Comparison of ENCODE assay signal across 8 cellular contexts in the genomic region with DNA sequence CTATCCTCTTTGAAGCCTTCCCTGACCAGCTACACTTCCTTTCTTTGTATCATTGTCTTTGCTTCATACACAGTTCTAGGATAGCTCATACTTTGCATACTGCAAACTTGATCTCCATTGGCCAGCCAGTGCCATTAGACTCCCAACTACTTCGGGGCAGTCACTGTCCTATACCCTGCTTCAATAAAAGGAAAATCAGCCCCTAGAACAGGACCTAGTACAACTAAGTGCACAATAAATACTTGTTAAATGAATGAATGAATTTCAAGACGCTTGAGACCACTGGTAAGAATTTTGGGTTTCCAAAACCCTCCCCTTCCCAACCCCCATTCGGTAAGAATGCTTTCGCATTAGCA. TPM values are rescaled to one million over a fixed set of nuclear protein-coding genes. Genes with fewer than 3 reads are reported as not detected.
DNase-seq lines count a peak whose midpoint lies in the region; ATAC-seq and TF ChIP-seq lines count a peak whose summit lies in the region.

No MANE protein-coding gene starts in this region.

- no peaks in the 10 kb centered on the region for H4K20me1 ChIP-seq in PC-9 (ENCODE audit: insufficient read depth)

- H3K27me3 ChIP-seq in PC-9 (ENCODE audit: insufficient read depth, low read depth) = peaks cover 16% of the 10 kb centered on the region
- H3K27me3 ChIP-seq in esophagus (ENCODE audit: control insufficient read depth in 1 of 2, insufficient read depth in 2 of 2, low read length in 2 of 2) = peaks cover 0 to 2% of the 10 kb centered on the region in 2 donors
- peaks cover 0 to 7% (median 2%) of the 10 kb centered on the region in 3 donors for H3K27me3 ChIP-seq in psoas muscle (ENCODE audit: insufficient read depth in 3 of 3, low read length in 2 of 3)

- H3K79me2 ChIP-seq in PC-9 (ENCODE audit: low read depth) = peaks cover 23% of the 10 kb centered on the region

- peak overlapping the region; percentile 95 for H3K4me2 ChIP-seq in PC-9

- H3K9me2 ChIP-seq in PC-9 (ENCODE audit: insufficient read depth) = no peaks in the 10 kb centered on the region

- POLR2A ChIA-PET in PC-9 (lab: Charles Lee; ENCODE audit: unreplicated experiment) = no interaction called here

- no peaks in the 10 kb centered on the region for H3F3A ChIP-seq in PC-9 (ENCODE audit: insufficient read depth, low read depth)

- WGBS in esophagus, 2 donors = 8 to 9% methylated on average over 4 of the region's 4 CpGs
- 7 to 11% (median 11%) methylated on average over 4 of the region's 4 CpGs for WGBS in psoas muscle, 3 donors

- peak overlapping the region; percentile 99 for H2AFZ ChIP-seq in PC-9

- H3K27ac ChIP-seq in PC-9 (no peak overlapping the region), esophagus (ENCODE audit: low read depth in 2 of 2, low read length in 1 of 2) (peak overlapping the region; percentile 76 to 81), psoas muscle (peak overlapping the region; percentile 41)

- BruUV-seq in PC-9 (replicated peaks; lab: Mats Ljungman, UMichigan) = TSS peak; percentile 25

- DNase-seq in PC-9 (no peak), psoas muscle (no peak), NCI-H1417 treated with DMSO at 0.1 percent for 48 hours (lab: John Stamatoyannopoulos, UW) (no peak), DMS 273 (lab: John Stamatoyannopoulos, UW; ENCODE audit: unreplicated experiment) (no peak)
- DNase-seq in activated CD4-positive, alpha-beta T cell treated with anti-CD3 and anti-CD28 coated beads, Interleukin-2, amount 50 U/mL, for 48 hours = no peak

- H3K36me3 ChIP-seq in PC-9 (ENCODE audit: low read depth) = peaks cover 13% of the 10 kb centered on the region
- no peaks in the 10 kb centered on the region for H3K36me3 ChIP-seq in esophagus (ENCODE audit: control insufficient read depth in 2 of 2, insufficient read depth in 2 of 2, low read length in 1 of 2)
- H3K36me3 ChIP-seq in psoas muscle (ENCODE audit: insufficient read depth in 1 of 2, low read depth in 1 of 2) = peaks cover 0 to 18% of the 10 kb centered on the region in 2 donors

- TF ChIP-seq CTCF in PC-9 (conservative IDR thresholded peaks at IDR 0.05) (no peak), psoas muscle (IDR thresholded peaks at IDR 0.05) (no peak)

- H3K4me3 ChIP-seq in PC-9 (peak overlapping the region; percentile 97), esophagus (ENCODE audit: low read depth in 1 of 2, low read length in 2 of 2) (peak overlapping the region; percentile 85 to 93), psoas muscle (peak overlapping the region; percentile 70)

- H3K4me1 ChIP-seq in PC-9 (replicated peaks; ENCODE audit: insufficient read depth) = peaks cover 15% of the 10 kb centered on the region
- H3K4me1 ChIP-seq in esophagus (ENCODE audit: control insufficient read depth in 2 of 2, insufficient read depth in 2 of 2, low read length in 1 of 2) = no peaks in the 10 kb centered on the region
- H3K4me1 ChIP-seq in psoas muscle = no peaks in the 10 kb centered on the region

- CTCF ChIA-PET in PC-9 (lab: Charles Lee) = no interaction called here

- intact Hi-C loops in PC-9 (cut with micrococcal nuclease; ENCODE audit: unreplicated experiment) = loop anchor here (2.0 to 10.0 kb wide), 2 partner anchors 44 to 134 kb away; partner anchors contain the start of gene DCTN2
- intact Hi-C loops in psoas muscle (cut with DNase I) = no loop called here

- ATAC-seq in GM18517 (IDR thresholded peaks at IDR 0.05; ENCODE audit: unreplicated experiment) = peak; percentile 3
- ATAC-seq in psoas muscle = no peak
- ATAC-seq in HG02678 (IDR thresholded peaks at IDR 0.05; ENCODE audit: unreplicated experiment) = no peak

- no peaks in the 10 kb centered on the region for H3K9me3 ChIP-seq in PC-9 (ENCODE audit: insufficient read depth, low read depth)
- no peaks in the 10 kb centered on the region for H3K9me3 ChIP-seq in esophagus (ENCODE audit: control insufficient read depth in 2 of 2, insufficient read depth in 1 of 2, low read depth in 1 of 2, low read length in 1 of 2)
- H3K9me3 ChIP-seq in psoas muscle = no peaks in the 10 kb centered on the region

RNA-seq across cellular contexts. Expression of gene PIP4K2C, which starts 0.5 kb away (rescaled TPM):
- total RNA-seq in PC-9 (2021) (47.7 and 48.7 TPM in 2 replicates), psoas muscle (10 to 100 TPM in 2 of 4 donors, 1 to 10 TPM in 2; 8.1 to 13.3 (median 9.9) TPM)
- polyA plus RNA-seq in esophagus (10 to 100 TPM in 1 of 2 donors, 1 to 10 TPM in 1; 9.4 to 20.3 TPM), psoas muscle (10 to 100 TPM in 2 of 3 donors, 1 to 10 TPM in 1; 7.7 to 16.4 (median 16.0) TPM)

RNA-seq across cellular contexts. Expression of gene DTX3, which starts 14.1 kb away (rescaled TPM):
- 16.2 and 18.1 TPM in 2 replicates for total RNA-seq in PC-9 (2021)
- 10 to 100 TPM; 11.6 to 16.7 TPM for polyA plus RNA-seq in esophagus
- total RNA-seq in psoas muscle = 1 to 10 TPM; 3.5 to 9.1 (median 4.2) TPM
- 1 to 10 TPM; 4.4 to 5.2 (median 4.5) TPM for polyA plus RNA-seq in psoas muscle

RNA-seq across cellular contexts. Expression of gene ARHGEF25, which starts 20.7 kb away (rescaled TPM):
- total RNA-seq in PC-9 (2021) (12.9 and 18.8 TPM in 2 replicates), psoas muscle (1 to 10 TPM; 2.9 to 9.2 (median 3.5) TPM)
- polyA plus RNA-seq in esophagus (10 to 100 TPM; 18.4 to 20.8 TPM), psoas muscle (1 to 10 TPM; 3.2 to 4.5 (median 4.2) TPM)

RNA-seq across cellular contexts. Expression of gene KIF5A, which starts 40.7 kb away (rescaled TPM):
- total RNA-seq in PC-9 (2021) (0.07 TPM in 1 of 2 replicates, not detected in the other), psoas muscle (under 1 TPM in 3 of 4 donors, not detected in 1; 0.04 to 0.21 (median 0.14) TPM)
- polyA plus RNA-seq in esophagus (under 1 TPM; 0.12 to 0.24 TPM), psoas muscle (under 1 TPM; 0.01 to 0.18 (median 0.04) TPM)

RNA-seq across cellular contexts. Expression of gene B4GALNT1, which starts 42.5 kb away (rescaled TPM):
- total RNA-seq in PC-9 (2021) = 15.0 and 17.9 TPM in 2 replicates
- under 1 TPM; 0.10 to 0.18 TPM for polyA plus RNA-seq in esophagus
- 10 to 100 TPM in 3 of 4 donors, 1 to 10 TPM in 1; 9.1 to 26.6 (median 12.1) TPM for total RNA-seq in psoas muscle
- polyA plus RNA-seq in psoas muscle = 10 to 100 TPM in 1 of 3 donors, 1 to 10 TPM in 2; 8.2 to 46.7 (median 8.8) TPM
